Comparison of ENCODE assay signal across 24 cellular contexts in the genomic region with DNA sequence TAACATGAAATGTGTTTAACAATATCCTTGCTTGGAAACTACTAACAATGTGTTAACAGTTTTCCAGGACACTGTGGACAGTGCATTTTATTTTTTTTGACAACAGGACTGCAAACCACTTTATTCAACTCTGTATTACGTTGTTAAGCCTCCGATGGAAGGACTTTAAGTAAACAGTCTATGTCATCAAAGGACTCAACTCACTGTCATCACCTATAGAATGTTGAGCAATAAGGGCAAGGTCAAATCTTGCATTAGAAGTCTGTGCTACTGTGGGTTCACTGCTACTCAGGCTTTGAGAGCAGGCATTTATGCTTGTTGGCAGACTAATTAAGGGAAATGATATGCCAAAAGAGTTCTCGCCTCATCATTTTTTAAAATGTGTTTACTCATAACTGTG.
DNase-seq lines count a peak whose midpoint lies in the region; ATAC-seq and TF ChIP-seq lines count a peak whose summit lies in the region.
"Had no signal": no experiment of that assay in that cellular context is flagged by ENCODE, and none has a peak within 500 bp of the region (broad histone marks: within the 10 kb centered on the region; RNA-seq: fewer than 3 reads in every experiment).

No MANE protein-coding gene starts in this region.

- no peak overlapping the region for H3K27ac Mint-ChIP-seq in WTC11
- H3K27ac Mint-ChIP-seq: activated CD8-positive, alpha-beta T cell treated with anti-CD3 and anti-CD28 coated beads for 36 hours; activated naive CD4-positive, alpha-beta T cell treated with anti-CD3 and anti-CD28 coated beads, Interleukin-2, amount 50 U/mL, for 24 hours; activated T-helper 17 cell treated with anti-CD3 and anti-CD28 coated beads, Interleukin-2, amount 50 U/mL, for 72 hours; CD4-positive, alpha-beta T cell; stimulated activated naive CD8-positive, alpha-beta T cell treated with anti-CD3 and anti-CD28 coated beads, Interleukin-15, Interleukin-2, amounts not matched to agents 100 ng/mL and 50 ng/mL, for 24 hours had no signal

- no peak overlapping the region for H3K4me3 Mint-ChIP-seq in WTC11
- H3K4me3 Mint-ChIP-seq: activated CD8-positive, alpha-beta T cell treated with anti-CD3 and anti-CD28 coated beads for 36 hours; activated naive CD4-positive, alpha-beta T cell treated with anti-CD3 and anti-CD28 coated beads, Interleukin-2, amount 50 U/mL, for 24 hours; activated T-helper 17 cell treated with anti-CD3 and anti-CD28 coated beads, Interleukin-2, amount 50 U/mL, for 72 hours; CD4-positive, alpha-beta T cell; nephron; stimulated activated naive CD8-positive, alpha-beta T cell treated with anti-CD3 and anti-CD28 coated beads, Interleukin-15, Interleukin-2, amounts not matched to agents 100 ng/mL and 50 ng/mL, for 24 hours had no signal

- TF ChIP-seq CTCF in WTC11 (IDR thresholded peaks at IDR 0.05) (no peak), foreskin fibroblast (IDR thresholded peaks at IDR 0.05; ENCODE audit: low read depth, low read length) (no peak)

- POLR2A ChIA-PET in WTC11 (lab: Charles Lee) = no interaction called here

- H3K4me3 ChIP-seq in foreskin fibroblast (ENCODE audit: low read depth in 1 of 2, low read length in 2 of 2) = no peak overlapping the region
- H3K4me3 ChIP-seq: skin epidermis, thoracic aorta, vagina had no signal

- peaks cover 10% of the 10 kb centered on the region for H3K4me1 Mint-ChIP-seq in WTC11
- H3K4me1 Mint-ChIP-seq: activated naive CD4-positive, alpha-beta T cell treated with anti-CD3 and anti-CD28 coated beads, Interleukin-2, amount 50 U/mL, for 24 hours; activated T-helper 17 cell treated with anti-CD3 and anti-CD28 coated beads, Interleukin-2, amount 50 U/mL, for 72 hours had no signal

- DNase-seq in DMS153 (lab: John Stamatoyannopoulos, UW) (peak; percentile 14), DMS153 treated with DMSO at 0.1 percent for 48 hours (lab: John Stamatoyannopoulos, UW; ENCODE audit: unreplicated experiment) (no peak), NCI-H1436 treated with DMSO at 0.1 percent for 48 hours (lab: John Stamatoyannopoulos, UW) (peak; percentile 19), WTC11 (ENCODE audit: low spot score) (no peak), foreskin fibroblast (peak; percentile 40 to 76), NCI-H1048 (lab: John Stamatoyannopoulos, UW) (no peak)
- DNase-seq: activated CD8-positive, alpha-beta T cell treated with anti-CD3 and anti-CD28 coated beads for 36 hours; CD4-positive, alpha-beta T cell; head of caudate nucleus; kidney glomerular epithelial cell; NCI-H1105; NCI-H2081; NCI-H524 treated with DMSO at 0.1 percent for 48 hours; T-helper 1 cell had no signal

- CTCF ChIA-PET in WTC11 (lab: Charles Lee) = interaction anchor here (1.6 kb wide), 1 partner anchor 22 kb away, joined by 6 read pairs; no protein-coding TSS in a partner anchor

- no peaks in the 10 kb centered on the region for H3K36me3 Mint-ChIP-seq in WTC11

- no peaks in the 10 kb centered on the region for H3K27me3 Mint-ChIP-seq in WTC11 (ENCODE audit: low read depth)
- H3K27me3 Mint-ChIP-seq: activated CD8-positive, alpha-beta T cell treated with anti-CD3 and anti-CD28 coated beads for 36 hours; activated naive CD4-positive, alpha-beta T cell treated with anti-CD3 and anti-CD28 coated beads, Interleukin-2, amount 50 U/mL, for 24 hours; activated T-helper 17 cell treated with anti-CD3 and anti-CD28 coated beads, Interleukin-2, amount 50 U/mL, for 72 hours; CD4-positive, alpha-beta T cell; stimulated activated naive CD8-positive, alpha-beta T cell treated with anti-CD3 and anti-CD28 coated beads, Interleukin-15, Interleukin-2, amounts not matched to agents 100 ng/mL and 50 ng/mL, for 24 hours had no signal

- ATAC-seq in WTC11 (no peak), HG03521 (IDR thresholded peaks at IDR 0.05; ENCODE audit: unreplicated experiment) (no peak), HG03520 (IDR thresholded peaks at IDR 0.05; ENCODE audit: unreplicated experiment) (no peak)
- ATAC-seq: activated CD4-positive, CD25-positive, alpha-beta regulatory T cell treated with anti-CD3 and anti-CD28 coated beads, Interleukin-2, amount 50 U/mL, for 24 hours; activated CD8-positive, alpha-beta T cell treated with anti-CD3 and anti-CD28 coated beads for 36 hours; activated T-helper 17 cell treated with anti-CD3 and anti-CD28 coated beads, Interleukin-2, amount 50 U/mL, for 72 hours had no signal

- H3K9me3 Mint-ChIP-seq in WTC11 = no peaks in the 10 kb centered on the region
- H3K9me3 Mint-ChIP-seq: activated CD8-positive, alpha-beta T cell treated with anti-CD3 and anti-CD28 coated beads for 36 hours; activated naive CD4-positive, alpha-beta T cell treated with anti-CD3 and anti-CD28 coated beads, Interleukin-2, amount 50 U/mL, for 24 hours; activated T-helper 17 cell treated with anti-CD3 and anti-CD28 coated beads, Interleukin-2, amount 50 U/mL, for 72 hours; CD4-positive, alpha-beta T cell; stimulated activated naive CD8-positive, alpha-beta T cell treated with anti-CD3 and anti-CD28 coated beads, Interleukin-15, Interleukin-2, amounts not matched to agents 100 ng/mL and 50 ng/mL, for 24 hours had no signal

TF ChIP-seq in WTC11, 78 proteins besides CTCF, POLR2A, EP300 and RAD21:
- TF ChIP-seq GABPB1 (CRISPR knock-in tag; IDR thresholded peaks at IDR 0.05) (peak; percentile 60; the same call in 1 of the 2 replicates), ZNF232 (CRISPR knock-in tag; IDR thresholded peaks at IDR 0.05) (no peak)

Comparison
In these comparisons a context has a peak if more than half of its experiments do, and no peak if none do; other contexts are left out.
1. DNase-seq: peak in DMS153 (single experiment), NCI-H1436 treated with DMSO at 0.1 percent for 48 hours (single experiment) and foreskin fibroblast (2 of 2); none in DMS153 treated with DMSO at 0.1 percent for 48 hours (single experiment), WTC11 (single experiment) and NCI-H1048 (single experiment).